ENCODE assay signal across 13 cellular contexts in genomic region chr15:40040293-40040635, GRCh38. TPM values are rescaled to one million over a fixed set of nuclear protein-coding genes. Genes with fewer than 3 reads are reported as not detected.
DNase-seq lines count a peak whose midpoint lies in the region; ATAC-seq and TF ChIP-seq lines count a peak whose summit lies in the region.
"Had no signal": no experiment of that assay in that cellular context is flagged by ENCODE, and none has a peak within 500 bp of the region (broad histone marks: within the 10 kb centered on the region; RNA-seq: fewer than 3 reads in every experiment).

No MANE protein-coding gene starts in this region.

- ATAC-seq in CD8-positive, alpha-beta T cell: no peak
- no peak for ATAC-seq in natural killer cell treated with Interleukin-12 subunit alpha and Interleukin-12 subunit beta and Interleukin-15 and Interleukin-18, amount 100 ng/mL, for 72 hours
- no peak for ATAC-seq in GM21528 (IDR thresholded peaks at IDR 0.05; ENCODE audit: low FRiP score, unreplicated experiment)

- DNase-seq in CD8-positive, alpha-beta T cell: peak in 1 of 7 experiments; percentile 46
- DNase-seq in natural killer cell treated with Interleukin-12 subunit alpha and Interleukin-12 subunit beta and Interleukin-15 and Interleukin-18, amount 100 ng/mL, for 72 hours (ENCODE audit: low spot score): no peak
- no peak for DNase-seq in DMS53 treated with DMSO at 0.1 percent for 48 hours (lab: John Stamatoyannopoulos, UW; ENCODE audit: unreplicated experiment)
- no peak for DNase-seq in retina
- DNase-seq in NCI-H2227 treated with DMSO at 0.1 percent for 48 hours (lab: John Stamatoyannopoulos, UW): no peak
- DNase-seq: activated gamma-delta T cell; erythroblast; NCI-H1694 treated with DMSO at 0.1 percent for 48 hours; SJCRH30; stimulated activated CD4-positive, alpha-beta T cell treated with anti-CD3 and anti-CD28 coated beads, Interleukin-2, amount 100 ng/mL, for 48 hours had no signal

- H3K27ac ChIP-seq in CD8-positive, alpha-beta T cell (ENCODE audit: low read depth, low read length): no peak overlapping the region
- H3K27ac ChIP-seq: SJCRH30 had no signal

- no peaks in the 10 kb centered on the region for H3K27me3 ChIP-seq in CD8-positive, alpha-beta T cell (ENCODE audit: insufficient read depth, low read length)
- H3K27me3 ChIP-seq: SJCRH30 had no signal

- H3K36me3 Mint-ChIP-seq in CD8-positive, alpha-beta T cell: peaks cover 34% of the 10 kb centered on the region
- H3K36me3 Mint-ChIP-seq in IgD-negative memory B cell: peaks cover 2% of the 10 kb centered on the region
- H3K36me3 Mint-ChIP-seq in brain: peaks cover 34% of the 10 kb centered on the region
- H3K36me3 Mint-ChIP-seq in natural killer cell treated with Interleukin-12 subunit alpha and Interleukin-12 subunit beta and Interleukin-15 and Interleukin-18, amount 100 ng/mL, for 72 hours: peaks cover 23% of the 10 kb centered on the region

- H3K9me3 Mint-ChIP-seq in CD8-positive, alpha-beta T cell: no peaks in the 10 kb centered on the region
- H3K9me3 Mint-ChIP-seq in IgD-negative memory B cell: no peaks in the 10 kb centered on the region
- H3K9me3 Mint-ChIP-seq in brain: peaks cover 0 to 2% (median 0%) of the 10 kb centered on the region in 5 experiments
- no peaks in the 10 kb centered on the region for H3K9me3 Mint-ChIP-seq in natural killer cell treated with Interleukin-12 subunit alpha and Interleukin-12 subunit beta and Interleukin-15 and Interleukin-18, amount 100 ng/mL, for 72 hours

- H3K4me3 ChIP-seq in CD8-positive, alpha-beta T cell (ENCODE audit: low read depth, low read length): no peak overlapping the region

- H3K4me3 Mint-ChIP-seq in CD8-positive, alpha-beta T cell: peak overlapping the region; percentile 69
- H3K4me3 Mint-ChIP-seq in IgD-negative memory B cell (peak overlapping the region; percentile 43 to 64 (median 56)), brain (peak overlapping the region; percentile 64 to 99 (median 80))
- H3K4me3 Mint-ChIP-seq in natural killer cell treated with Interleukin-12 subunit alpha and Interleukin-12 subunit beta and Interleukin-15 and Interleukin-18, amount 100 ng/mL, for 72 hours: peak overlapping the region; percentile 81

- peaks cover 14% of the 10 kb centered on the region for H3K36me3 ChIP-seq in CD8-positive, alpha-beta T cell (ENCODE audit: insufficient read depth, low read length)

- TF ChIP-seq CTCF in CD8-positive, alpha-beta T cell (IDR thresholded peaks at IDR 0.05): no peak
- no peak for TF ChIP-seq CTCF in brain (conservative IDR thresholded peaks at IDR 0.05)

- H3K4me1 ChIP-seq in CD8-positive, alpha-beta T cell (ENCODE audit: insufficient read depth, low read length): peaks cover 21% of the 10 kb centered on the region

- H3K27ac Mint-ChIP-seq in CD8-positive, alpha-beta T cell: peak overlapping the region; percentile 86
- H3K27ac Mint-ChIP-seq in IgD-negative memory B cell: peak overlapping the region in 2 of 3 donors; percentile 12 to 51
- H3K27ac Mint-ChIP-seq in brain: peak overlapping the region; percentile 1 to 77 (median 67)
- peak overlapping the region; percentile 94 to 96 for H3K27ac Mint-ChIP-seq in natural killer cell treated with Interleukin-12 subunit alpha and Interleukin-12 subunit beta and Interleukin-15 and Interleukin-18, amount 100 ng/mL, for 72 hours

- CTCF ChIA-PET in CD8-positive, alpha-beta T cell (lab: Charles Lee): interaction anchor here (1.4 to 17.8 kb wide), 5 partner anchors 7 to 239 kb away, joined by 4 to 192 read pairs (median 11); partner anchors contain the start of gene BMF

- H3K9me3 ChIP-seq in CD8-positive, alpha-beta T cell (ENCODE audit: low read length): no peaks in the 10 kb centered on the region
- H3K9me3 ChIP-seq: SJCRH30 had no signal

- POLR2A ChIA-PET in CD8-positive, alpha-beta T cell (lab: Charles Lee): interaction anchor here (3.1 kb wide), 1 partner anchor 8 kb away, joined by 20 read pairs; no protein-coding TSS in a partner anchor

- no peaks in the 10 kb centered on the region for H3K27me3 Mint-ChIP-seq in CD8-positive, alpha-beta T cell (ENCODE audit: low read depth)
- H3K27me3 Mint-ChIP-seq in IgD-negative memory B cell: no peaks in the 10 kb centered on the region
- H3K27me3 Mint-ChIP-seq in brain: peaks cover 19% of the 10 kb centered on the region
- H3K27me3 Mint-ChIP-seq in natural killer cell treated with Interleukin-12 subunit alpha and Interleukin-12 subunit beta and Interleukin-15 and Interleukin-18, amount 100 ng/mL, for 72 hours: no peaks in the 10 kb centered on the region

- intact Hi-C loops in CD8-positive, alpha-beta T cell (cut with DNase I, micrococcal nuclease): no loop called here

- peaks cover 41% of the 10 kb centered on the region for H3K4me1 Mint-ChIP-seq in CD8-positive, alpha-beta T cell (ENCODE audit: low read depth)
- H3K4me1 Mint-ChIP-seq in IgD-negative memory B cell (peaks cover 21 to 30% (median 30%) of the 10 kb centered on the region in 3 donors), brain (peaks cover 58% of the 10 kb centered on the region)
- H3K4me1 Mint-ChIP-seq in natural killer cell treated with Interleukin-12 subunit alpha and Interleukin-12 subunit beta and Interleukin-15 and Interleukin-18, amount 100 ng/mL, for 72 hours (ENCODE audit: low read depth in 2 of 2): peaks cover 43 to 47% of the 10 kb centered on the region in 2 donors

RNA-seq across cellular contexts. Expression of gene SRP14, which starts 1.3 kb away (rescaled TPM):
- 100 to 1,000 TPM; 133 to 135 TPM for total RNA-seq in CD8-positive, alpha-beta T cell
- polyA plus RNA-seq in IgD-negative memory B cell (753 TPM), brain (ENCODE audit: insufficient read depth, low read depth, low replicate concordance) (457 TPM)
- total RNA-seq in natural killer cell treated with Interleukin-12 subunit alpha and Interleukin-12 subunit beta and Interleukin-15 and Interleukin-18, amount 100 ng/mL, for 72 hours: 100 to 1,000 TPM in 1 of 2 donors, 10 to 100 TPM in 1; 92.6 to 137 TPM

Comparison
In these comparisons a context has a peak if more than half of its experiments do, and no peak if none do; other contexts are left out.
1. H3K27ac Mint-ChIP-seq: peak in every context shown above with its lines; median percentile 95 in natural killer cell treated with Interleukin-12 subunit alpha and Interleukin-12 subunit beta and Interleukin-15 and Interleukin-18, amount 100 ng/mL, for 72 hours; 86 in CD8-positive, alpha-beta T cell; 67 in brain; 32 in IgD-negative memory B cell.